ENCODE assay signal across 12 cellular contexts in the genomic region with DNA sequence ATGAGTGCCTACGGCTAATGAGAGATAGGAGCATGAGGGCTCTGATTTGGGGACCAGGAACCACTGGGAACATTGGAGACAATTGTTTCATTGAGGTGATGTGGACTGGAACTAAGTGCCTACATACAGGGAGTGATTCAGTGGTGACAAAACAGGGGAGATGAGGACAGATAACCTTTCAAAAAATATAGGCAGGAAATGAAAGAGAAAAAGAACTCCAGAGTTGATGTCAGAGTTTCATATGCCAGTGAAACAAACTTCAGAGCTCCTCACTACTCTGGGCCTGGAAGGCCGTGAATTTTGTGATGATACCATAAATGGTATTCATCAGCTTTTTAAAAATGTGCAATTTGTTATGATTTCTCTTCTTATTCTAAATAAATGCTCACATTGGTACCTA. TPM values are rescaled to one million over a fixed set of nuclear protein-coding genes. Genes with fewer than 3 reads are reported as not detected.
A peak's percentile ranks its signal among the peaks of the same experiment; 100 is the strongest.
DNase-seq lines count a peak whose midpoint lies in the region; ATAC-seq and TF ChIP-seq lines count a peak whose summit lies in the region.
"Had no signal": no experiment of that assay in that cellular context is flagged by ENCODE, and none has a peak within 500 bp of the region (broad histone marks: within the 10 kb centered on the region; RNA-seq: fewer than 3 reads in every experiment).

No MANE protein-coding gene starts in this region.

- H3K27me3 Mint-ChIP-seq in CD4-positive, alpha-beta memory T cell, result no peaks in the 10 kb centered on the region
- H3K27me3 Mint-ChIP-seq in activated CD4-positive, alpha-beta memory T cell treated with anti-CD3 and anti-CD28 coated beads for 36 hours, result no peaks in the 10 kb centered on the region

- no peaks in the 10 kb centered on the region for H3K36me3 ChIP-seq in CD4-positive, alpha-beta memory T cell (ENCODE audit: insufficient read depth, low read length)
- H3K36me3 ChIP-seq in lower lobe of right lung (no peaks in the 10 kb centered on the region), WERI-Rb-1 (no peaks in the 10 kb centered on the region), brain microvascular endothelial cell (replicated peaks) (no peaks in the 10 kb centered on the region)

- no peaks in the 10 kb centered on the region for H3K9me3 ChIP-seq in CD4-positive, alpha-beta memory T cell (ENCODE audit: control insufficient read depth in 1 of 2, low read length in 2 of 2)
- no peaks in the 10 kb centered on the region for H3K9me3 ChIP-seq in lower lobe of right lung
- H3K9me3 ChIP-seq in WERI-Rb-1 (ENCODE audit: severe bottlenecking), result no peaks in the 10 kb centered on the region

- intact Hi-C loops in CD4-positive, alpha-beta memory T cell (cut with micrococcal nuclease), result loop anchor here (2.0 to 5.0 kb wide), 2 partner anchors 19 to 166 kb away; partner anchors contain the start of gene SUCO
- intact Hi-C loops in activated CD4-positive, alpha-beta memory T cell treated with anti-CD3 and anti-CD28 coated beads for 36 hours (cut with micrococcal nuclease), result loop anchor here (1.0 to 5.0 kb wide), 4 partner anchors 19 to 916 kb away; partner anchors contain the start of genes METTL13 and SUCO
- intact Hi-C loops in lower lobe of right lung (cut with DNase I), result no loop called here

- H3K4me3 Mint-ChIP-seq in CD4-positive, alpha-beta memory T cell, result peak overlapping the region in 7 of 8 donors; percentile 45 to 85 (median 82)
- peak overlapping the region; percentile 27 for H3K4me3 Mint-ChIP-seq in activated CD4-positive, alpha-beta memory T cell treated with anti-CD3 and anti-CD28 coated beads for 36 hours
- H3K4me3 Mint-ChIP-seq: nephron had no signal

- POLR2A ChIA-PET in CD4-positive, alpha-beta memory T cell (lab: Charles Lee; ENCODE audit: partially characterized antibody), result interaction anchor here (1.7 to 2.7 kb wide), 6 partner anchors 18 to 59 kb away, joined by 4 to 25 read pairs (median 8); partner anchors contain the start of gene FASLG
- POLR2A ChIA-PET in activated CD4-positive, alpha-beta memory T cell treated with anti-CD3 and anti-CD28 coated beads for 36 hours (lab: Charles Lee), result interaction anchor here (0.9 to 2.5 kb wide), 7 partner anchors 10 to 39 kb away, joined by 3 to 8 read pairs (median 5); partner anchors contain the start of gene FASLG
- POLR2A ChIA-PET in RWPE1 (lab: Yijun Ruan, JAX; ENCODE audit: low non-redundant PET), result no interaction called here

- CTCF ChIA-PET in CD4-positive, alpha-beta memory T cell (lab: Charles Lee; ENCODE audit: partially characterized antibody), result interaction anchor here (0.8 to 1.0 kb wide), 2 partner anchors 34 to 55 kb away, joined by 3 read pairs; no protein-coding TSS in a partner anchor
- CTCF ChIA-PET in activated CD4-positive, alpha-beta memory T cell treated with anti-CD3 and anti-CD28 coated beads for 36 hours (lab: Charles Lee), result interaction anchor here (0.9 to 2.5 kb wide), 6 partner anchors 10 to 89 kb away, joined by 3 to 10 read pairs (median 4); partner anchors contain the start of gene FASLG
- CTCF ChIA-PET in RWPE1 (lab: Yijun Ruan, JAX), result no interaction called here

- no peaks in the 10 kb centered on the region for H3K27me3 ChIP-seq in CD4-positive, alpha-beta memory T cell (ENCODE audit: insufficient read depth, low read length)
- no peaks in the 10 kb centered on the region for H3K27me3 ChIP-seq in lower lobe of right lung (ENCODE audit: low read depth)
- peaks cover 46% of the 10 kb centered on the region for H3K27me3 ChIP-seq in WERI-Rb-1 (ENCODE audit: insufficient read depth, low read depth, severe bottlenecking)
- no peaks in the 10 kb centered on the region for H3K27me3 ChIP-seq in brain microvascular endothelial cell (replicated peaks)

- peak overlapping the region in 1 of 2 donors; percentile 20 for H3K4me3 ChIP-seq in CD4-positive, alpha-beta memory T cell (ENCODE audit: low read length in 2 of 2)
- H3K4me3 ChIP-seq in lower lobe of right lung (no peak overlapping the region), WERI-Rb-1 (ENCODE audit: low read depth, low read length) (no peak overlapping the region), brain microvascular endothelial cell (ENCODE audit: low read depth, low read length) (no peak overlapping the region)

- peak in 3 of 5 donors; percentile 19 to 48 (median 26) for DNase-seq in CD4-positive, alpha-beta memory T cell
- peak; percentile 18 for DNase-seq in activated CD4-positive, alpha-beta memory T cell treated with anti-CD3 and anti-CD28 coated beads for 36 hours
- DNase-seq in lower lobe of right lung, result no peak
- no peak for DNase-seq in WERI-Rb-1
- DNase-seq in brain microvascular endothelial cell, result no peak
- DNase-seq in RWPE1 (ENCODE audit: low spot score), result no peak
- DNase-seq in HPDE6-E6E7 (ENCODE audit: extremely low spot score), result no peak
- DNase-seq: caudate nucleus; DMS 273 treated with DMSO at 0.1 percent for 48 hours; NK-92 treated with Interleukin-12 subunit alpha and Interleukin-12 subunit beta, amount 100 ng/mL, for 24 hours had no signal

- peak overlapping the region in 6 of 7 donors; percentile 92 to 96 (median 94) for H3K27ac Mint-ChIP-seq in CD4-positive, alpha-beta memory T cell
- H3K27ac Mint-ChIP-seq in activated CD4-positive, alpha-beta memory T cell treated with anti-CD3 and anti-CD28 coated beads for 36 hours, result peak overlapping the region; percentile 88
- H3K27ac Mint-ChIP-seq: nephron had no signal

- H3K4me1 Mint-ChIP-seq in CD4-positive, alpha-beta memory T cell, result peaks cover 0 to 54% (median 30%) of the 10 kb centered on the region in 4 donors
- H3K4me1 Mint-ChIP-seq in activated CD4-positive, alpha-beta memory T cell treated with anti-CD3 and anti-CD28 coated beads for 36 hours (ENCODE audit: low read depth), result peaks cover 50% of the 10 kb centered on the region

- peaks cover 76% of the 10 kb centered on the region for H3K4me1 ChIP-seq in CD4-positive, alpha-beta memory T cell (ENCODE audit: insufficient read depth, low read length)
- H3K4me1 ChIP-seq in lower lobe of right lung, result no peaks in the 10 kb centered on the region

- H3K36me3 Mint-ChIP-seq in CD4-positive, alpha-beta memory T cell, result no peaks in the 10 kb centered on the region
- peaks cover 1% of the 10 kb centered on the region for H3K36me3 Mint-ChIP-seq in activated CD4-positive, alpha-beta memory T cell treated with anti-CD3 and anti-CD28 coated beads for 36 hours

- in situ Hi-C loops in brain microvascular endothelial cell (cut with HindIII; ENCODE audit: low pct_ligation_motif_present, low sequenced_read_pairs), result no loop called here

- no peak for TF ChIP-seq CTCF in lower lobe of right lung (IDR thresholded peaks at IDR 0.05)
- no peak for TF ChIP-seq CTCF in WERI-Rb-1 (IDR thresholded peaks at IDR 0.05; ENCODE audit: low read depth, low read length)
- no peak for TF ChIP-seq CTCF in brain microvascular endothelial cell (IDR thresholded peaks at IDR 0.05; ENCODE audit: low read depth, low read length, missing control alignments)
- TF ChIP-seq CTCF in RWPE1 (conservative IDR thresholded peaks at IDR 0.05; ENCODE audit: low read depth), result no peak

- peak; percentile 41 for ATAC-seq in GM18517 (IDR thresholded peaks at IDR 0.05; ENCODE audit: unreplicated experiment)
- ATAC-seq in lower lobe of right lung, result no peak

- H3K27ac ChIP-seq in CD4-positive, alpha-beta memory T cell (ENCODE audit: low read depth, low read length), result peak overlapping the region; percentile 64
- H3K27ac ChIP-seq in lower lobe of right lung (peak overlapping the region; percentile 2), WERI-Rb-1 (no peak overlapping the region), brain microvascular endothelial cell (no peak overlapping the region), RWPE1 (no peak overlapping the region)

- H3K9me3 Mint-ChIP-seq in CD4-positive, alpha-beta memory T cell, result no peaks in the 10 kb centered on the region
- no peaks in the 10 kb centered on the region for H3K9me3 Mint-ChIP-seq in activated CD4-positive, alpha-beta memory T cell treated with anti-CD3 and anti-CD28 coated beads for 36 hours
- H3K9me3 Mint-ChIP-seq: nephron had no signal

RNA-seq across cellular contexts. Expression of gene FASLG, which starts 39.3 kb away (rescaled TPM):
- 1 to 10 TPM; 4.3 to 4.9 TPM for total RNA-seq in CD4-positive, alpha-beta memory T cell
- 1 to 10 TPM in 1 of 2 donors, under 1 TPM in 1; 0.81 to 2.5 TPM for polyA plus RNA-seq in CD4-positive, alpha-beta memory T cell
- 1 to 10 TPM; 8.2 to 8.6 TPM for total RNA-seq in activated CD4-positive, alpha-beta memory T cell treated with anti-CD3 and anti-CD28 coated beads for 36 hours
- 1.2 TPM for total RNA-seq in lower lobe of right lung

Comparison
In these comparisons a context has a peak if more than half of its experiments do, and no peak if none do; other contexts are left out.
1. DNase-seq: peak in CD4-positive, alpha-beta memory T cell (3 of 5) and activated CD4-positive, alpha-beta memory T cell treated with anti-CD3 and anti-CD28 coated beads for 36 hours (single experiment); none in lower lobe of right lung (single experiment), WERI-Rb-1 (single experiment), brain microvascular endothelial cell (single experiment), RWPE1 (single experiment) and HPDE6-E6E7 (single experiment).
2. H3K27ac ChIP-seq: peak in CD4-positive, alpha-beta memory T cell (single experiment) and lower lobe of right lung (single experiment); none in WERI-Rb-1 (single experiment), brain microvascular endothelial cell (single experiment) and RWPE1 (single experiment).